In genomic region chr19:5138606-5139594, GRCh38 we compare ENCODE assay signal across 9 cellular contexts.
A peak's percentile ranks its signal among the peaks of the same experiment; 100 is the strongest.
DNase-seq lines count a peak whose midpoint lies in the region; ATAC-seq, FAIRE-seq and TF ChIP-seq lines count a peak whose summit lies in the region.
"Had no signal": no experiment of that assay in that cellular context is flagged by ENCODE, and none has a peak within 500 bp of the region (broad histone marks: within the 10 kb centered on the region; RNA-seq: fewer than 3 reads in every experiment).

No MANE protein-coding gene starts in this region.

- DNase-seq in EH (ENCODE audit: low read depth), result peak; percentile 95
- peak; percentile 97 for DNase-seq in H54 (ENCODE audit: insufficient read length, low spot score)
- peak; percentile 34 for DNase-seq in activated naive CD8-positive, alpha-beta T cell treated with anti-CD3 and anti-CD28 coated beads, Interleukin-2, amount 50 U/mL, for 16 hours (ENCODE audit: low read depth, low spot score)
- peak; percentile 63 to 84 (median 72) for DNase-seq in mucosa of descending colon
- peak; percentile 85 to 92 for DNase-seq in stimulated activated naive CD8-positive, alpha-beta T cell treated with anti-CD3 and anti-CD28 coated beads, Interleukin-15, amount 100 ng/mL, for 72 hours
- DNase-seq in NCI-H2171 treated with DMSO at 0.1 percent for 48 hours (lab: John Stamatoyannopoulos, UW), result no peak
- no peak for DNase-seq in RCC 7860 (ENCODE audit: low spot score)

- TF ChIP-seq POLR2A in H54 (IDR thresholded peaks at IDR 0.05; ENCODE audit: low read depth, low read length), result no peak

- peak; percentile 87 for FAIRE-seq in H54 (lab: Jason Lieb, UNC)
- FAIRE-seq in RCC 7860 (lab: Jason Lieb, UNC), result no peak
- FAIRE-seq: islet of Langerhans had no signal

- H3K4me3 ChIP-seq in mucosa of descending colon, result no peak overlapping the region

- H3K9me3 ChIP-seq in mucosa of descending colon, result no peaks in the 10 kb centered on the region

- H3K4me1 Mint-ChIP-seq in T-helper 1 cell treated with Interleukin-12 subunit alpha and Interleukin-12 subunit beta and Interleukin-4 antibody, amounts not matched to agents 30 μg/mL and 1 μg/mL, for 36 hours (ENCODE audit: low read depth), result peaks cover 21% of the 10 kb centered on the region
- peaks cover 95% of the 10 kb centered on the region for H3K4me1 Mint-ChIP-seq in stimulated activated naive CD8-positive, alpha-beta T cell treated with anti-CD3 and anti-CD28 coated beads, Interleukin-15, amount 100 ng/mL, for 72 hours

- peak overlapping the region; percentile 72 for H3K4me3 Mint-ChIP-seq in T-helper 1 cell treated with Interleukin-12 subunit alpha and Interleukin-12 subunit beta and Interleukin-4 antibody, amounts not matched to agents 30 μg/mL and 1 μg/mL, for 36 hours
- peak overlapping the region; percentile 50 to 62 for H3K4me3 Mint-ChIP-seq in stimulated activated naive CD8-positive, alpha-beta T cell treated with anti-CD3 and anti-CD28 coated beads, Interleukin-15, amount 100 ng/mL, for 72 hours

- intact Hi-C loops in mucosa of descending colon (cut with DNase I, micrococcal nuclease), result no loop called here

- peaks cover 4% of the 10 kb centered on the region for H3K27me3 Mint-ChIP-seq in T-helper 1 cell treated with Interleukin-12 subunit alpha and Interleukin-12 subunit beta and Interleukin-4 antibody, amounts not matched to agents 30 μg/mL and 1 μg/mL, for 36 hours (ENCODE audit: low read depth)
- no peaks in the 10 kb centered on the region for H3K27me3 Mint-ChIP-seq in stimulated activated naive CD8-positive, alpha-beta T cell treated with anti-CD3 and anti-CD28 coated beads, Interleukin-15, amount 100 ng/mL, for 72 hours

- no peak for TF ChIP-seq CTCF in mucosa of descending colon (IDR thresholded peaks at IDR 0.05)

- H3K4me1 ChIP-seq in mucosa of descending colon (ENCODE audit: low read depth), result no peaks in the 10 kb centered on the region

- H3K9me3 Mint-ChIP-seq in T-helper 1 cell treated with Interleukin-12 subunit alpha and Interleukin-12 subunit beta and Interleukin-4 antibody, amounts not matched to agents 30 μg/mL and 1 μg/mL, for 36 hours, result peaks cover 4% of the 10 kb centered on the region
- no peaks in the 10 kb centered on the region for H3K9me3 Mint-ChIP-seq in stimulated activated naive CD8-positive, alpha-beta T cell treated with anti-CD3 and anti-CD28 coated beads, Interleukin-15, amount 100 ng/mL, for 72 hours

- peak; percentile 57 for ATAC-seq in mucosa of descending colon
- ATAC-seq in stimulated activated naive CD8-positive, alpha-beta T cell treated with anti-CD3 and anti-CD28 coated beads, Interleukin-15, amount 100 ng/mL, for 72 hours, result peak; percentile 91

- peak overlapping the region; percentile 97 for H3K27ac Mint-ChIP-seq in T-helper 1 cell treated with Interleukin-12 subunit alpha and Interleukin-12 subunit beta and Interleukin-4 antibody, amounts not matched to agents 30 μg/mL and 1 μg/mL, for 36 hours
- peak overlapping the region; percentile 86 to 93 for H3K27ac Mint-ChIP-seq in stimulated activated naive CD8-positive, alpha-beta T cell treated with anti-CD3 and anti-CD28 coated beads, Interleukin-15, amount 100 ng/mL, for 72 hours

- no peaks in the 10 kb centered on the region for H3K36me3 ChIP-seq in mucosa of descending colon (ENCODE audit: low read depth)

- peaks cover 28% of the 10 kb centered on the region for H3K36me3 Mint-ChIP-seq in T-helper 1 cell treated with Interleukin-12 subunit alpha and Interleukin-12 subunit beta and Interleukin-4 antibody, amounts not matched to agents 30 μg/mL and 1 μg/mL, for 36 hours (ENCODE audit: low read depth)

Comparison
In these comparisons a context has a peak if more than half of its experiments do, and no peak if none do; other contexts are left out.
1. DNase-seq: peak in EH (single experiment), H54 (single experiment), activated naive CD8-positive, alpha-beta T cell treated with anti-CD3 and anti-CD28 coated beads, Interleukin-2, amount 50 U/mL, for 16 hours (single experiment), mucosa of descending colon (3 of 3) and stimulated activated naive CD8-positive, alpha-beta T cell treated with anti-CD3 and anti-CD28 coated beads, Interleukin-15, amount 100 ng/mL, for 72 hours (2 of 2); none in NCI-H2171 treated with DMSO at 0.1 percent for 48 hours (single experiment) and RCC 7860 (single experiment).